8 cellular contexts compared by ENCODE assay signal in the genomic region with DNA sequence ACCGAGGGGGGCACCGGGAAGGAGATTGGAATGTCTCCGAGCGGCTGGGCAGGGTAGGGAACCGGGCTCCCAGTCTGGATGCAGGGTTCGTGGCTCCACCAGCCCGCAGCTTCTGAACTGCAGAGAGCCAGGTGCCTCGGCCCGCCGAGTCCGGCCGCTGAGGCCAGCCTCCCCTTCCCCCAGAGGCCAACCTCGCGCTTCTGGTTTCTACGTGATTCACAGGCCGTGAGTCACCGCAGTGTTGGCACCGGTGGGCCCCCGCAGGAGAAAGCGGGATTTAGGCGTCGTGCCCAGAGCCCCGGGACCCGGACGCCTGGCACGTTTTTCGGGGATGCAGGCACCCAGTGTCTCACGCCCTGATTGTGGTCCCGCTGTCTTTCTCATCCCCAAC. TPM values are rescaled to one million over a fixed set of nuclear protein-coding genes. Genes with fewer than 3 reads are reported as not detected.
DNase-seq lines count a peak whose midpoint lies in the region; ATAC-seq and TF ChIP-seq lines count a peak whose summit lies in the region.

No MANE protein-coding gene starts in this region.

- H4K8ac ChIP-seq in IMR-90 (ENCODE audit: low read depth in 2 of 2, low read length in 2 of 2) = peak overlapping the region; percentile 71 to 77; a peak in 2 of 4 replicates

- H3K27me3 ChIP-seq in IMR-90 (ENCODE audit: control insufficient read depth, insufficient read depth, low read length) (peaks cover 5% of the 10 kb centered on the region), hepatocyte (no peaks in the 10 kb centered on the region)

- H3K4me2 ChIP-seq in IMR-90 (ENCODE audit: low read depth, low read length) = peak overlapping the region; percentile 51
- H3K4me2 ChIP-seq in hepatocyte = peak overlapping the region; percentile 92

- no TSS peak for BruUV-seq in IMR-90 (replicated peaks; lab: Mats Ljungman, UMichigan)

- no peak overlapping the region for H2BK20ac ChIP-seq in IMR-90 (ENCODE audit: low read depth, low read length)

- H2BK5ac ChIP-seq in IMR-90 (ENCODE audit: low read depth, low read length, poor library complexity, severe bottlenecking) = no peak overlapping the region

- H3K4ac ChIP-seq in IMR-90 (ENCODE audit: low read depth, low read length) = peak overlapping the region; percentile 8; the same call in 1 of the 2 replicates

- no peak overlapping the region; the same call in 1 of the 2 replicates for H3K23ac ChIP-seq in IMR-90 (ENCODE audit: low read depth, low read length)

- dilution Hi-C loops in IMR-90 (cut with HindIII; ENCODE audit: low sequenced_read_pairs, unreplicated experiment) = no loop called here

- no peaks in the 10 kb centered on the region for H3K9me3 Mint-ChIP-seq in activated naive CD4-positive, alpha-beta T cell treated with anti-CD3 and anti-CD28 coated beads, Interleukin-2, amount 50 U/mL, for 24 hours

- no peak overlapping the region for H3K18ac ChIP-seq in IMR-90 (ENCODE audit: low read depth, low read length)

- no peaks in the 10 kb centered on the region for H3K36me3 Mint-ChIP-seq in activated naive CD4-positive, alpha-beta T cell treated with anti-CD3 and anti-CD28 coated beads, Interleukin-2, amount 50 U/mL, for 24 hours

- DNase-seq in AG20443 (ENCODE audit: low spot score) = peak; percentile 78
- DNase-seq in IMR-90 = peak; percentile 75
- peak; percentile 84 for DNase-seq in hepatocyte (ENCODE audit: low spot score)
- no peak for DNase-seq in skeletal muscle cell (ENCODE audit: low read depth)
- no peak for DNase-seq in SKM-1 (lab: John Stamatoyannopoulos, UW; ENCODE audit: unreplicated experiment)
- DNase-seq in germinal center (ENCODE audit: low spot score) = no peak
- no peak for DNase-seq in iPS-NIHi11 (ENCODE audit: low spot score)

- H2BK120ac ChIP-seq in IMR-90 (ENCODE audit: low read depth, low read length) = 0 out of 2 replicates have a peak overlapping the region, but pooled peaks have one; percentile 47

- peak; percentile 37 for ATAC-seq in IMR-90 (ENCODE audit: low read depth)

- H4K20me1 ChIP-seq in IMR-90 (ENCODE audit: insufficient read depth, low read length) (no peaks in the 10 kb centered on the region), hepatocyte (ENCODE audit: insufficient read depth, poor library complexity, severe bottlenecking) (peaks cover 3% of the 10 kb centered on the region)

- H3K9ac ChIP-seq in IMR-90 (ENCODE audit: low read depth, low read length) = no peak overlapping the region

- no peak for TF ChIP-seq POLR2A in IMR-90 (IDR thresholded peaks at IDR 0.05; ENCODE audit: low read depth, low read length)

- H2BK15ac ChIP-seq in IMR-90 (ENCODE audit: low read depth, low read length) = no peak overlapping the region

- POLR2A ChIA-PET in IMR-90 (lab: Charles Lee; ENCODE audit: unreplicated experiment) = no interaction called here

- peaks cover under 1% of the 10 kb centered on the region; the same call in 1 of the 2 replicates for H3K9me1 ChIP-seq in IMR-90 (ENCODE audit: insufficient read depth, low read length)

- H3K56ac ChIP-seq in IMR-90 (ENCODE audit: extremely low read depth, insufficient read depth, low read length) = no peak overlapping the region

- H3K27me3 Mint-ChIP-seq in activated naive CD4-positive, alpha-beta T cell treated with anti-CD3 and anti-CD28 coated beads, Interleukin-2, amount 50 U/mL, for 24 hours = peaks cover 3% of the 10 kb centered on the region

- H3K4me3 ChIP-seq in IMR-90 (ENCODE audit: insufficient read depth, low read depth, low read length) (0 out of 2 replicates have a peak overlapping the region, but pooled peaks have one; percentile 3), hepatocyte (peak overlapping the region; percentile 51), skeletal muscle cell (ENCODE audit: low read depth, low read length) (peak overlapping the region; percentile 52)

- 0 out of 2 replicates have a peak overlapping the region, but pooled peaks have one; percentile 25 for H3K14ac ChIP-seq in IMR-90 (replicated peaks; ENCODE audit: low read depth, low read length)

- H3K4me1 ChIP-seq in IMR-90 (ENCODE audit: control insufficient read depth, insufficient read depth, low read length) = peaks cover 40% of the 10 kb centered on the region
- peaks cover 69% of the 10 kb centered on the region for H3K4me1 ChIP-seq in hepatocyte (ENCODE audit: insufficient read depth)

- no peak overlapping the region for H3K27ac Mint-ChIP-seq in activated naive CD4-positive, alpha-beta T cell treated with anti-CD3 and anti-CD28 coated beads, Interleukin-2, amount 50 U/mL, for 24 hours

- H3K36me3 ChIP-seq in IMR-90 (ENCODE audit: control insufficient read depth, insufficient read depth, low read length) (no peaks in the 10 kb centered on the region), hepatocyte (replicated peaks; ENCODE audit: insufficient read depth, low read depth) (no peaks in the 10 kb centered on the region)

- H2AFZ ChIP-seq in IMR-90 (replicated peaks; ENCODE audit: low read length, poor library complexity) (peak overlapping the region; percentile 64), hepatocyte (peak overlapping the region; percentile 89)

- H3K27ac ChIP-seq in IMR-90 (ENCODE audit: insufficient read depth, low read length) (no peak overlapping the region; the same call in 1 of the 2 replicates), hepatocyte (peak overlapping the region; percentile 97)

- H3K9me2 ChIP-seq in hepatocyte (replicated peaks; ENCODE audit: insufficient read depth) = no peaks in the 10 kb centered on the region

- H3K4me1 Mint-ChIP-seq in activated naive CD4-positive, alpha-beta T cell treated with anti-CD3 and anti-CD28 coated beads, Interleukin-2, amount 50 U/mL, for 24 hours = peaks cover 16% of the 10 kb centered on the region

- H3K9me3 ChIP-seq in IMR-90 (ENCODE audit: control insufficient read depth, insufficient read depth, low read length) = no peaks in the 10 kb centered on the region
- no peaks in the 10 kb centered on the region for H3K9me3 ChIP-seq in hepatocyte (ENCODE audit: low read depth)

- H3K4me3 Mint-ChIP-seq in activated naive CD4-positive, alpha-beta T cell treated with anti-CD3 and anti-CD28 coated beads, Interleukin-2, amount 50 U/mL, for 24 hours = peak overlapping the region; percentile 72

- WGBS in IMR-90 (ENCODE audit: extremely low coverage in 2 of 2, insufficient read length in 1 of 2), 2 experiments = 0% methylated on average over 20 of the region's 29 CpGs; no CpG with 5 or more reads in 1 of the 2 experiments
- WGBS in hepatocyte (ENCODE audit: low lambda C conversion rate, missing lambda C conversion rate) = 5% methylated on average over 17 of the region's 29 CpGs

- peak overlapping the region; percentile 47 for H2AK9ac ChIP-seq in IMR-90 (replicated peaks; ENCODE audit: low read depth, low read length, poor library complexity)

- no peak overlapping the region; the same call in 1 of the 2 replicates for H4K91ac ChIP-seq in IMR-90 (ENCODE audit: insufficient read depth, low read depth, low read length)

- TF ChIP-seq CTCF in IMR-90 (conservative IDR thresholded peaks at IDR 0.05; ENCODE audit: low read depth, low read length) (no peak), hepatocyte (IDR thresholded peaks at IDR 0.05; ENCODE audit: poor library complexity) (no peak)

- peaks cover 34% of the 10 kb centered on the region for H3K79me2 ChIP-seq in hepatocyte

- no peaks in the 10 kb centered on the region for H3K79me1 ChIP-seq in IMR-90 (ENCODE audit: low read depth in 1 of 2, low read length in 2 of 2)

- H4K5ac ChIP-seq in IMR-90 (ENCODE audit: low read depth, low read length) = no peak overlapping the region

- CTCF ChIA-PET in IMR-90 (lab: Yijun Ruan, JAX) = interaction anchor here (1.3 to 6.9 kb wide), 2 partner anchors 15 to 46 kb away, joined by 4 to 54 read pairs; partner anchors contain the start of gene HDGF

- H2AK5ac ChIP-seq in IMR-90 (ENCODE audit: low read depth, low read length) = 0 out of 2 replicates have a peak overlapping the region, but pooled peaks have one; percentile 44

- no peak for TF ChIP-seq RAD21 in IMR-90 (IDR thresholded peaks at IDR 0.05; ENCODE audit: low read length)

- intact Hi-C loops in IMR-90 (cut with micrococcal nuclease) = loop anchor here (1.0 kb wide), 1 partner anchor 16 kb away; no protein-coding TSS in a partner anchor

- in situ Hi-C loops in IMR-90 (cut with MboI; ENCODE audit: low sequenced_read_pairs) = no loop called here

TF ChIP-seq in IMR-90, 13 proteins besides CTCF, POLR2A, EP300 and RAD21 (continues in another document):
- TF ChIP-seq BHLHE40 (IDR thresholded peaks at IDR 0.05; ENCODE audit: low read depth, low read length) (peak; percentile 84), MXI1 (IDR thresholded peaks at IDR 0.05; ENCODE audit: borderline replicate concordance, low read depth, low read length) (no peak), RFX5 (IDR thresholded peaks at IDR 0.05; ENCODE audit: low read depth, low read length) (no peak), RCOR1 (IDR thresholded peaks at IDR 0.05; ENCODE audit: insufficient replicate concordance, low read length) (no peak)

RNA-seq across cellular contexts. Expression of gene CRABP2, which starts 0.5 kb away (rescaled TPM):
- total RNA-seq in IMR-90 (2012; rRNA removed) (6.1 and 6.3 TPM in 2 replicates), hepatocyte (54.5 and 93.5 TPM in 2 replicates)
- polyA plus RNA-seq in IMR-90 (2012; rRNA removed) (12.2 and 15.7 TPM in 2 replicates), hepatocyte (171 and 195 TPM in 2 replicates)
- 12.2 and 23.5 TPM in 2 replicates for polyA plus RNA-seq in IMR-90 (2012; cell fraction: cytosol; rRNA removed)
- polyA plus RNA-seq in IMR-90 (2012; cell fraction: nucleus; rRNA removed; ENCODE audit: low replicate concordance) = 6.7 and 8.7 TPM in 2 replicates

RNA-seq across cellular contexts. Expression of gene METTL25B, which starts 23.3 kb away (rescaled TPM):
- total RNA-seq in IMR-90 (2012; rRNA removed) (2.3 and 3.1 TPM in 2 replicates), hepatocyte (20.6 and 21.8 TPM in 2 replicates)
- polyA plus RNA-seq in IMR-90 (2012; rRNA removed) (9.6 and 10.1 TPM in 2 replicates), hepatocyte (22.6 and 24.7 TPM in 2 replicates)
- 6.7 and 10.8 TPM in 2 replicates for polyA plus RNA-seq in IMR-90 (2012; cell fraction: cytosol; rRNA removed)
- 21.6 and 31.1 TPM in 2 replicates for polyA plus RNA-seq in IMR-90 (2012; cell fraction: nucleus; rRNA removed; ENCODE audit: low replicate concordance)

RNA-seq across cellular contexts. Expression of gene ISG20L2, which starts 23.6 kb away (rescaled TPM):
- total RNA-seq in IMR-90 (2012; rRNA removed) (13.6 and 17.0 TPM in 2 replicates), hepatocyte (22.4 and 27.5 TPM in 2 replicates)
- polyA plus RNA-seq in IMR-90 (2012; rRNA removed) (27.2 and 27.3 TPM in 2 replicates), hepatocyte (13.5 and 16.4 TPM in 2 replicates)
- polyA plus RNA-seq in IMR-90 (2012; cell fraction: cytosol; rRNA removed) = 11.1 and 15.5 TPM in 2 replicates
- polyA plus RNA-seq in IMR-90 (2012; cell fraction: nucleus; rRNA removed; ENCODE audit: low replicate concordance) = 9.0 and 15.3 TPM in 2 replicates

RNA-seq across cellular contexts. Expression of gene NES, which starts 27.7 kb away (rescaled TPM):
- total RNA-seq in IMR-90 (2012; rRNA removed) (40.1 and 46.1 TPM in 2 replicates), hepatocyte (7.9 and 13.8 TPM in 2 replicates)
- polyA plus RNA-seq in IMR-90 (2012; rRNA removed) (25.3 and 26.7 TPM in 2 replicates), hepatocyte (3.6 and 4.8 TPM in 2 replicates)
- polyA plus RNA-seq in IMR-90 (2012; cell fraction: cytosol; rRNA removed) = 12.6 and 13.2 TPM in 2 replicates
- polyA plus RNA-seq in IMR-90 (2012; cell fraction: nucleus; rRNA removed; ENCODE audit: low replicate concordance) = 30.6 and 35.9 TPM in 2 replicates

RNA-seq across cellular contexts. Expression of gene MRPL24, which starts 36.0 kb away (rescaled TPM):
- total RNA-seq in IMR-90 (2012; rRNA removed) (65.3 and 68.8 TPM in 2 replicates), hepatocyte (40.4 and 44.9 TPM in 2 replicates)
- polyA plus RNA-seq in IMR-90 (2012; rRNA removed) (94.9 and 99.5 TPM in 2 replicates), hepatocyte (61.9 and 64.1 TPM in 2 replicates)
- polyA plus RNA-seq in IMR-90 (2012; cell fraction: cytosol; rRNA removed) = 81.9 and 119 TPM in 2 replicates
- polyA plus RNA-seq in IMR-90 (2012; cell fraction: nucleus; rRNA removed; ENCODE audit: low replicate concordance) = 30.0 and 38.2 TPM in 2 replicates

Comparison
In these comparisons a context has a peak if more than half of its experiments do, and no peak if none do; other contexts are left out.
1. DNase-seq: peak in AG20443 (single experiment), IMR-90 (single experiment) and hepatocyte (single experiment); none in skeletal muscle cell (single experiment), SKM-1 (single experiment), germinal center (single experiment) and iPS-NIHi11 (single experiment).
2. Peak in every context shown above with its lines, with median percentiles within 50 percentile points of each other: H3K4me3 ChIP-seq.